Comparison of ENCODE assay signal across 9 cellular contexts in genomic region chr12:67482751-67483661, GRCh38.
DNase-seq lines count a peak whose midpoint lies in the region; ATAC-seq and TF ChIP-seq lines count a peak whose summit lies in the region.
"Had no signal": no experiment of that assay in that cellular context is flagged by ENCODE, and none has a peak within 500 bp of the region (broad histone marks: within the 10 kb centered on the region; RNA-seq: fewer than 3 reads in every experiment).

No MANE protein-coding gene starts in this region.

- WGBS in mesenchymal stem cell = 53% methylated on average over 5 of the region's 6 CpGs
- WGBS in suprapubic skin = 53% methylated on average over 6 of the region's 6 CpGs

- H3K36me3 ChIP-seq in mesenchymal stem cell (ENCODE audit: control insufficient read depth in 1 of 2, insufficient read depth in 2 of 2, low read depth in 1 of 2, low read length in 2 of 2) (no peaks in the 10 kb centered on the region), suprapubic skin (no peaks in the 10 kb centered on the region)

- H3K9ac ChIP-seq in mesenchymal stem cell (ENCODE audit: low read length) = no peak overlapping the region

- no peak overlapping the region for H2BK5ac ChIP-seq in mesenchymal stem cell (ENCODE audit: low read depth, low read length, poor library complexity, severe bottlenecking)

- TF ChIP-seq EP300 in suprapubic skin (IDR thresholded peaks at IDR 0.05) = no peak

- H3K4ac ChIP-seq in mesenchymal stem cell (ENCODE audit: low read depth in 1 of 2, low read length in 2 of 2) = peak overlapping the region in 1 of 2 experiments; percentile 51

- no peak overlapping the region for H3K4me2 ChIP-seq in mesenchymal stem cell (ENCODE audit: low read length, poor library complexity, severe bottlenecking)

- no peak overlapping the region for H3K23ac ChIP-seq in mesenchymal stem cell (ENCODE audit: low read length in 2 of 2)

- peak overlapping the region; percentile 50 for H4K91ac ChIP-seq in mesenchymal stem cell (ENCODE audit: low read length)

- no peak for TF ChIP-seq POLR2A in suprapubic skin (IDR thresholded peaks at IDR 0.05)

- H2AFZ ChIP-seq in mesenchymal stem cell (ENCODE audit: low read depth, low read length) = no peak overlapping the region

- H3K4me3 ChIP-seq in AG04450 (ENCODE audit: low read depth, low read length) (no peak overlapping the region), mesenchymal stem cell (ENCODE audit: insufficient read depth in 1 of 2, low read depth in 1 of 2, low read length in 2 of 2) (no peak overlapping the region), suprapubic skin (no peak overlapping the region)

- peak overlapping the region; percentile 21 to 77 for H2BK12ac ChIP-seq in mesenchymal stem cell (ENCODE audit: low read length in 2 of 2)

- no peak overlapping the region for H2AK5ac ChIP-seq in mesenchymal stem cell (ENCODE audit: low read length, severe bottlenecking)

- H2BK15ac ChIP-seq in mesenchymal stem cell (ENCODE audit: low read depth, poor library complexity, severe bottlenecking) = no peak overlapping the region

- H3K4me1 ChIP-seq in mesenchymal stem cell (ENCODE audit: control insufficient read depth, insufficient read depth, low read depth, low read length) = no peaks in the 10 kb centered on the region
- peaks cover 12% of the 10 kb centered on the region for H3K4me1 ChIP-seq in suprapubic skin
- H3K4me1 ChIP-seq: foreskin keratinocyte had no signal

- no peak overlapping the region for H4K8ac ChIP-seq in mesenchymal stem cell (ENCODE audit: low read length)

- H2BK120ac ChIP-seq in mesenchymal stem cell (ENCODE audit: low read depth, low read length) = no peak overlapping the region

- ATAC-seq in HG03571 (IDR thresholded peaks at IDR 0.05; ENCODE audit: unreplicated experiment) = peak; percentile 83

- no peak for TF ChIP-seq CTCF in AG04450 (IDR thresholded peaks at IDR 0.05; ENCODE audit: low read depth, low read length)
- no peak for TF ChIP-seq CTCF in suprapubic skin (IDR thresholded peaks at IDR 0.05)

- DNase-seq in AG04450 (ENCODE audit: low read depth, low spot score) (peak; percentile 1), GM19238 (ENCODE audit: insufficient read length, low spot score) (peak; percentile 21), T follicular helper cell (ENCODE audit: low read depth) (peak; percentile 71), anterior cingulate cortex (lab: John Stamatoyannopoulos, UW) (peak in 48 of 58 donors; percentile 3 to 82 (median 43)), mesenchymal stem cell (peak; percentile 58), suprapubic skin (ENCODE audit: low spot score in 2 of 2) (no peak)
- peak; percentile 42 to 57 for DNase-seq in stimulated activated CD8-positive, alpha-beta memory T cell treated with anti-CD3 and anti-CD28 coated beads, Interleukin-4, amount 100 ng/mL, for 1 hour (ENCODE audit: low read depth in 2 of 2, low spot score in 1 of 2)

- POLR2A ChIA-PET in AG04450 (lab: Yijun Ruan, JAX) = interaction anchor here (0.6 kb wide), 1 partner anchor 124 kb away, joined by 3 read pairs; no protein-coding TSS in a partner anchor

- CTCF ChIA-PET in AG04450 (lab: Charles Lee) = interaction anchor here (1.3 kb wide), 1 partner anchor 460 kb away, joined by 7 read pairs; no protein-coding TSS in a partner anchor

- H3K9me3 ChIP-seq in AG04450 (ENCODE audit: control insufficient read depth, insufficient read depth, low read length) = peaks cover under 1% of the 10 kb centered on the region; the same call in 1 of the 2 replicates
- H3K9me3 ChIP-seq in mesenchymal stem cell (ENCODE audit: control insufficient read depth, low read length) = peaks cover 5% of the 10 kb centered on the region
- H3K9me3 ChIP-seq in suprapubic skin = peaks cover 2% of the 10 kb centered on the region

- no peak overlapping the region for H3K27ac ChIP-seq in AG04450 (ENCODE audit: low read depth, low read length)
- H3K27ac ChIP-seq in mesenchymal stem cell (ENCODE audit: low read length, poor library complexity, severe bottlenecking) = no peak overlapping the region
- H3K27ac ChIP-seq in suprapubic skin = no peak overlapping the region
- H3K27ac ChIP-seq: foreskin keratinocyte had no signal

- H3K27me3 ChIP-seq in AG04450 (ENCODE audit: control insufficient read depth, insufficient read depth, low read length) = no peaks in the 10 kb centered on the region
- H3K27me3 ChIP-seq in mesenchymal stem cell (ENCODE audit: control insufficient read depth in 1 of 2, insufficient read depth in 1 of 2, low read length in 2 of 2) = peaks cover 0 to 4% of the 10 kb centered on the region in 2 experiments
- no peaks in the 10 kb centered on the region for H3K27me3 ChIP-seq in suprapubic skin
- H3K27me3 ChIP-seq: foreskin keratinocyte had no signal

- H3K14ac ChIP-seq in mesenchymal stem cell (ENCODE audit: low read length in 2 of 2) = no peak overlapping the region

- H3K18ac ChIP-seq in mesenchymal stem cell (ENCODE audit: low read depth in 1 of 2, low read length in 2 of 2) = peak overlapping the region; percentile 34 to 62

- no peaks in the 10 kb centered on the region for H3K79me1 ChIP-seq in mesenchymal stem cell (replicated peaks; ENCODE audit: low read length, poor library complexity, severe bottlenecking)

Comparison
In these comparisons a context has a peak if more than half of its experiments do, and no peak if none do; other contexts are left out.
1. DNase-seq: peak in AG04450 (single experiment), GM19238 (single experiment), T follicular helper cell (single experiment), anterior cingulate cortex (48 of 58), mesenchymal stem cell (single experiment) and stimulated activated CD8-positive, alpha-beta memory T cell treated with anti-CD3 and anti-CD28 coated beads, Interleukin-4, amount 100 ng/mL, for 1 hour (2 of 2); none in suprapubic skin (0 of 2).